Comparison of ENCODE assay signal across 1 cellular context in the genomic region with DNA sequence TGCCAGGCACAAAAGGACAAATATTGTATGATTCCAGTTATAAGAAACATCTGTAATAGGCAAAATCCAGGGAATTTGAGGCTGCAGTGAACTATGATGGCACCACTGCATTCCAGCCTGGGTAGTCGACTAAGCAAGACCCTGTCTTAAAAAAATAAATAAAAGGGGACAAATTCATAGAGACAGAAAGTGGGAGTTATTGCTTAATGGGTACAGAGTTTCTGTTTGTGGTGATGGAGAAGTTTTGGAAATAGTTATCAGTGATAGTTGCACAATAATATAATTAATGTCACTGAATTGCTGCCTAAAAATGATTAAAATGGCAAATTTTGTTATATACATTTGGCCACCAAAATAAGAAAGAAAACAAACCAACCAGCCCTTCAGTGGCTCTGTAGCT.
TF ChIP-seq lines count a peak whose summit lies in the region.

No MANE protein-coding gene starts in this region.

TF ChIP-seq in HepG2, 621 proteins besides CTCF, POLR2A, EP300 and RAD21:
- TF ChIP-seq, protein P1, sequence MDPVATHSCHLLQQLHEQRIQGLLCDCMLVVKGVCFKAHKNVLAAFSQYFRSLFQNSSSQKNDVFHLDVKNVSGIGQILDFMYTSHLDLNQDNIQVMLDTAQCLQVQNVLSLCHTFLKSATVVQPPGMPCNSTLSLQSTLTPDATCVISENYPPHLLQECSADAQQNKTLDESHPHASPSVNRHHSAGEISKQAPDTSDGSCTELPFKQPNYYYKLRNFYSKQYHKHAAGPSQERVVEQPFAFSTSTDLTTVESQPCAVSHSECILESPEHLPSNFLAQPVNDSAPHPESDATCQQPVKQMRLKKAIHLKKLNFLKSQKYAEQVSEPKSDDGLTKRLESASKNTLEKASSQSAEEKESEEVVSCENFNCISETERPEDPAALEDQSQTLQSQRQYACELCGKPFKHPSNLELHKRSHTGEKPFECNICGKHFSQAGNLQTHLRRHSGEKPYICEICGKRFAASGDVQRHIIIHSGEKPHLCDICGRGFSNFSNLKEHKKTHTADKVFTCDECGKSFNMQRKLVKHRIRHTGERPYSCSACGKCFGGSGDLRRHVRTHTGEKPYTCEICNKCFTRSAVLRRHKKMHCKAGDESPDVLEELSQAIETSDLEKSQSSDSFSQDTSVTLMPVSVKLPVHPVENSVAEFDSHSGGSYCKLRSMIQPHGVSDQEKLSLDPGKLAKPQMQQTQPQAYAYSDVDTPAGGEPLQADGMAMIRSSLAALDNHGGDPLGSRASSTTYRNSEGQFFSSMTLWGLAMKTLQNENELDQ (CRISPR knock-in tag; IDR thresholded peaks at IDR 0.05; ENCODE audit: borderline replicate concordance): no peak
- TF ChIP-seq CEBPB (IDR thresholded peaks at IDR 0.05; ENCODE audit: borderline replicate concordance, low read depth, low read length): peak; percentile 11; the same call in 1 of the 2 replicates
